Comparison of ENCODE assay signal across 2 cellular contexts in the genomic region with DNA sequence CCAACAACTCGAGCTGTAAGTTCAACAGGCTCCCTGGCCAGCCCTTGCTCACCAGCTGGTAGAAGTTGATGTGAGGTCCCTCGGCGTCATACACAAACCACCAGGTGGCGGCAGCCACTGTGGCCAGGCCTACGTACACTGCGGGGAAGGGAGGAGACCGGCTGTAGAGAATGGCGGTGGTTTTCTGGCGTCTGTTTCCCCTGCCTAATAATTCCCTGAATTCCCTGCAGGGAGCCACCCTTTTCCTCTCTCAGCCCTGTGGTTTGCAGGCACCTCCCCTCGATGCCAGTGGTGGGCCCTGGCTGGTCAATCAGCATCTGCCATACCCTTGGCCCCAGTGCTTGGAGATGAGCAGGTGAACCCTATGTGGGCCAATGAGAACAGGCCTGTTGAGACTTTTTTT.
TF ChIP-seq lines count a peak whose summit lies in the region.

No MANE protein-coding gene starts in this region.

TF ChIP-seq in A549, 52 proteins besides CTCF, POLR2A, EP300 and RAD21:
- TF ChIP-seq SMC3 (IDR thresholded peaks at IDR 0.05) (peak; percentile 84), CBX8 (IDR thresholded peaks at IDR 0.05) (no peak), JUNB (IDR thresholded peaks at IDR 0.05) (no peak), CEBPB (IDR thresholded peaks at IDR 0.05) (no peak), RARB (CRISPR knock-in tag; IDR thresholded peaks at IDR 0.05) (no peak), HEYL (CRISPR knock-in tag; IDR thresholded peaks at IDR 0.05) (no peak)
- TF ChIP-seq, protein P1, sequence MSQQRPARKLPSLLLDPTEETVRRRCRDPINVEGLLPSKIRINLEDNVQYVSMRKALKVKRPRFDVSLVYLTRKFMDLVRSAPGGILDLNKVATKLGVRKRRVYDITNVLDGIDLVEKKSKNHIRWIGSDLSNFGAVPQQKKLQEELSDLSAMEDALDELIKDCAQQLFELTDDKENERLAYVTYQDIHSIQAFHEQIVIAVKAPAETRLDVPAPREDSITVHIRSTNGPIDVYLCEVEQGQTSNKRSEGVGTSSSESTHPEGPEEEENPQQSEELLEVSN (IDR thresholded peaks at IDR 0.05; ENCODE audit: borderline replicate concordance, low read depth), result no peak
- TF ChIP-seq, protein P2, sequence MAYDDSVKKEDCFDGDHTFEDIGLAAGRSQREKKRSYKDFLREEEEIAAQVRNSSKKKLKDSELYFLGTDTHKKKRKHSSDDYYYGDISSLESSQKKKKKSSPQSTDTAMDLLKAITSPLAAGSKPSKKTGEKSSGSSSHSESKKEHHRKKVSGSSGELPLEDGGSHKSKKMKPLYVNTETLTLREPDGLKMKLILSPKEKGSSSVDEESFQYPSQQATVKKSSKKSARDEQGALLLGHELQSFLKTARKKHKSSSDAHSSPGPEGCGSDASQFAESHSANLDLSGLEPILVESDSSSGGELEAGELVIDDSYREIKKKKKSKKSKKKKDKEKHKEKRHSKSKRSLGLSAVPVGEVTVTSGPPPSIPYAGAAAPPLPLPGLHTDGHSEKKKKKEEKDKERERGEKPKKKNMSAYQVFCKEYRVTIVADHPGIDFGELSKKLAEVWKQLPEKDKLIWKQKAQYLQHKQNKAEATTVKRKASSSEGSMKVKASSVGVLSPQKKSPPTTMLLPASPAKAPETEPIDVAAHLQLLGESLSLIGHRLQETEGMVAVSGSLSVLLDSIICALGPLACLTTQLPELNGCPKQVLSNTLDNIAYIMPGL (CRISPR knock-in tag; IDR thresholded peaks at IDR 0.05; ENCODE audit: borderline replicate concordance), result no peak

TF ChIP-seq in GM12878, 131 proteins besides CTCF, POLR2A, EP300 and RAD21:
- TF ChIP-seq STAT1 (conservative IDR thresholded peaks at IDR 0.05) (no peak), SMC3 (IDR thresholded peaks at IDR 0.05; ENCODE audit: borderline replicate concordance, low read length) (peak; percentile 50; the same call in 1 of the 2 replicates), MYC (IDR thresholded peaks at IDR 0.05; ENCODE audit: insufficient read depth, insufficient read length, insufficient replicate concordance, low read length, severe bottlenecking) (no peak), POLR2AphosphoS5 (IDR thresholded peaks at IDR 0.05; ENCODE audit: low read length) (no peak), DPF2 (IDR thresholded peaks at IDR 0.05) (no peak)
